1 cellular context compared by ENCODE assay signal in the genomic region with DNA sequence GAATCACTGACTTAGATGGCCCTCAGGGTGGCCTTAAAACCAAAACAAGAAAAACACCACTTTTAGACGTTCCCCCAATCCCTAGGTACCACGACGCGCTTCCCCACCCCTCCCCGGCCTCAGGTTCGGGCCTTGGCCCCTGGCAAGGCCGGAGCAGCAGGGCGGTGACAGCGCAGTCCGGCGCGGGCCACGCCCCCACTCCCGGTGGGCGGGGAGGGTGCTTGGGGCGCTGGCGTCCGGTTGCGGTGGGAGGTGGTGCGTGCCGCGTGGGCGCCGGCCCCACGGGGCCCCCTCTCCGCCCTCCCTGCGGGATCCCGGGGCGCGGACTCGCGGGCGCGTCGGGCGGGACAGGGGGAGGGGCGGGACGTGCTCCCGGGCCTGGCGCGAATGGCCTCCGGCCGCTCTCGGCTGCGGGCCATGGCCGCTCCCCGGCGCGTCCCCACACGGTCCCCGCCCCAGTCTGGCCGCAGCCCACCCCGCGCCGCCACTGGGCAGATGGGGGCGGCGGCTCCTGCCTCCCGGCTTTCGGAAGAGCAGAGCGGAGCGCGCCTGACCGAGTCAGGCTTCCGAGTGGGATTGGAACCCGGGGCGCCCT.
TF ChIP-seq lines count a peak whose summit lies in the region.

No MANE protein-coding gene starts in this region.

TF ChIP-seq in HepG2, 621 proteins besides CTCF, POLR2A, EP300 and RAD21 (continued from another document and continues in another):
- TF ChIP-seq, protein P1, sequence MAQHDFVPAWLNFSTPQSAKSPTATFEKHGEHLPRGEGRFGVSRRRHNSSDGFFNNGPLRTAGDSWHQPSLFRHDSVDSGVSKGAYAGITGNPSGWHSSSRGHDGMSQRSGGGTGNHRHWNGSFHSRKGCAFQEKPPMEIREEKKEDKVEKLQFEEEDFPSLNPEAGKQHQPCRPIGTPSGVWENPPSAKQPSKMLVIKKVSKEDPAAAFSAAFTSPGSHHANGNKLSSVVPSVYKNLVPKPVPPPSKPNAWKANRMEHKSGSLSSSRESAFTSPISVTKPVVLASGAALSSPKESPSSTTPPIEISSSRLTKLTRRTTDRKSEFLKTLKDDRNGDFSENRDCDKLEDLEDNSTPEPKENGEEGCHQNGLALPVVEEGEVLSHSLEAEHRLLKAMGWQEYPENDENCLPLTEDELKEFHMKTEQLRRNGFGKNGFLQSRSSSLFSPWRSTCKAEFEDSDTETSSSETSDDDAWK (CRISPR knock-in tag; IDR thresholded peaks at IDR 0.05): no peak
- TF ChIP-seq, protein P2, sequence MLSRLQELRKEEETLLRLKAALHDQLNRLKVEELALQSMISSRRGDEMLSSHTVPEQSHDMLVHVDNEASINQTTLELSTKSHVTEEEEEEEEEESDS (CRISPR knock-in tag; IDR thresholded peaks at IDR 0.05; ENCODE audit: borderline replicate concordance): no peak
- no peak for TF ChIP-seq HOXA7 (CRISPR knock-in tag; IDR thresholded peaks at IDR 0.05)
- TF ChIP-seq EHMT2 (IDR thresholded peaks at IDR 0.05; ENCODE audit: borderline replicate concordance, low read depth, low read length): no peak
- TF ChIP-seq AGO2 (optimal IDR thresholded peaks at IDR 0.05; ENCODE audit: low read depth, low read length): no peak
- TF ChIP-seq, protein P3, sequence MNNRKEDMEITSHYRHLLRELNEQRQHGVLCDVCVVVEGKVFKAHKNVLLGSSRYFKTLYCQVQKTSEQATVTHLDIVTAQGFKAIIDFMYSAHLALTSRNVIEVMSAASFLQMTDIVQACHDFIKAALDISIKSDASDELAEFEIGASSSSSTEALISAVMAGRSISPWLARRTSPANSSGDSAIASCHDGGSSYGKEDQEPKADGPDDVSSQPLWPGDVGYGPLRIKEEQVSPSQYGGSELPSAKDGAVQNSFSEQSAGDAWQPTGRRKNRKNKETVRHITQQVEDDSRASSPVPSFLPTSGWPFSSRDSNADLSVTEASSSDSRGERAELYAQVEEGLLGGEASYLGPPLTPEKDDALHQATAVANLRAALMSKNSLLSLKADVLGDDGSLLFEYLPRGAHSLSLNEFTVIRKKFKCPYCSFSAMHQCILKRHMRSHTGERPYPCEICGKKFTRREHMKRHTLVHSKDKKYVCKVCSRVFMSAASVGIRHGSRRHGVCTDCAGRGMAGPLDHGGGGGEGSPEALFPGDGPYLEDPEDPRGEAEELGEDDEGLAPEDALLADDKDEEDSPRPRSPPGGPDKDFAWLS (CRISPR knock-in tag; IDR thresholded peaks at IDR 0.05; ENCODE audit: borderline replicate concordance): no peak
- TF ChIP-seq ZFP1 (CRISPR knock-in tag; IDR thresholded peaks at IDR 0.05): no peak
- TF ChIP-seq, protein P4, sequence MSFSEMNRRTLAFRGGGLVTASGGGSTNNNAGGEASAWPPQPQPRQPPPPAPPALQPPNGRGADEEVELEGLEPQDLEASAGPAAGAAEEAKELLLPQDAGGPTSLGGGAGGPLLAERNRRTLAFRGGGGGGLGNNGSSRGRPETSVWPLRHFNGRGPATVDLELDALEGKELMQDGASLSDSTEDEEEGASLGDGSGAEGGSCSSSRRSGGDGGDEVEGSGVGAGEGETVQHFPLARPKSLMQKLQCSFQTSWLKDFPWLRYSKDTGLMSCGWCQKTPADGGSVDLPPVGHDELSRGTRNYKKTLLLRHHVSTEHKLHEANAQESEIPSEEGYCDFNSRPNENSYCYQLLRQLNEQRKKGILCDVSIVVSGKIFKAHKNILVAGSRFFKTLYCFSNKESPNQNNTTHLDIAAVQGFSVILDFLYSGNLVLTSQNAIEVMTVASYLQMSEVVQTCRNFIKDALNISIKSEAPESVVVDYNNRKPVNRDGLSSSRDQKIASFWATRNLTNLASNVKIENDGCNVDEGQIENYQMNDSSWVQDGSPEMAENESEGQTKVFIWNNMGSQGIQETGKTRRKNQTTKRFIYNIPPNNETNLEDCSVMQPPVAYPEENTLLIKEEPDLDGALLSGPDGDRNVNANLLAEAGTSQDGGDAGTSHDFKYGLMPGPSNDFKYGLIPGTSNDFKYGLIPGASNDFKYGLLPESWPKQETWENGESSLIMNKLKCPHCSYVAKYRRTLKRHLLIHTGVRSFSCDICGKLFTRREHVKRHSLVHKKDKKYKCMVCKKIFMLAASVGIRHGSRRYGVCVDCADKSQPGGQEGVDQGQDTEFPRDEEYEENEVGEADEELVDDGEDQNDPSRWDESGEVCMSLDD (CRISPR knock-in tag; IDR thresholded peaks at IDR 0.05; ENCODE audit: borderline replicate concordance): no peak
- no peak for TF ChIP-seq ZC3H4 (CRISPR knock-in tag; IDR thresholded peaks at IDR 0.05; ENCODE audit: borderline replicate concordance)
- 0 out of 2 replicates have a peak, but pooled peaks have one; percentile 25 for TF ChIP-seq MED13 (CRISPR knock-in tag; IDR thresholded peaks at IDR 0.05)
- peak; percentile 71 for TF ChIP-seq ZNF329 (CRISPR knock-in tag; IDR thresholded peaks at IDR 0.05; ENCODE audit: low read depth)
- no peak for TF ChIP-seq CBFB (CRISPR knock-in tag; IDR thresholded peaks at IDR 0.05)
- TF ChIP-seq, protein P5, sequence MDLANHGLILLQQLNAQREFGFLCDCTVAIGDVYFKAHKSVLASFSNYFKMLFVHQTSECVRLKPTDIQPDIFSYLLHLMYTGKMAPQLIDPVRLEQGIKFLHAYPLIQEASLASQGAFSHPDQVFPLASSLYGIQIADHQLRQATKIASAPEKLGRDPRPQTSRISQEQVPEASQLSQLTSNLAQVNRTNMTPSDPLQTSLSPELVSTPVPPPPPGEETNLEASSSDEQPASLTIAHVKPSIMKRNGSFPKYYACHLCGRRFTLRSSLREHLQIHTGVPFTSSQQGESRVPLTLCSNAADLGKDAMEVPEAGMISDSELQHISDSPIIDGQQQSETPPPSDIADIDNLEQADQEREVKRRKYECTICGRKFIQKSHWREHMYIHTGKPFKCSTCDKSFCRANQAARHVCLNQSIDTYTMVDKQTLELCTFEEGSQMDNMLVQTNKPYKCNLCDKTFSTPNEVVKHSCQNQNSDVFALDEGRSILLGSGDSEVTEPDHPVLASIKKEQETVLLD (CRISPR knock-in tag; IDR thresholded peaks at IDR 0.05; ENCODE audit: low read depth): peak; percentile 73
- TF ChIP-seq, protein P6, sequence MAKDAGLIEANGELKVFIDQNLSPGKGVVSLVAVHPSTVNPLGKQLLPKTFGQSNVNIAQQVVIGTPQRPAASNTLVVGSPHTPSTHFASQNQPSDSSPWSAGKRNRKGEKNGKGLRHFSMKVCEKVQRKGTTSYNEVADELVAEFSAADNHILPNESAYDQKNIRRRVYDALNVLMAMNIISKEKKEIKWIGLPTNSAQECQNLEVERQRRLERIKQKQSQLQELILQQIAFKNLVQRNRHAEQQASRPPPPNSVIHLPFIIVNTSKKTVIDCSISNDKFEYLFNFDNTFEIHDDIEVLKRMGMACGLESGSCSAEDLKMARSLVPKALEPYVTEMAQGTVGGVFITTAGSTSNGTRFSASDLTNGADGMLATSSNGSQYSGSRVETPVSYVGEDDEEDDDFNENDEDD (CRISPR knock-in tag; IDR thresholded peaks at IDR 0.05; ENCODE audit: borderline replicate concordance): 0 out of 2 replicates have a peak, but pooled peaks have one; percentile 15
- no peak for TF ChIP-seq PITX1 (CRISPR knock-in tag; IDR thresholded peaks at IDR 0.05)
- 0 out of 2 replicates have a peak, but pooled peaks have one; percentile 9 for TF ChIP-seq PPARG (CRISPR knock-in tag; conservative IDR thresholded peaks at IDR 0.05)
- TF ChIP-seq SP2 (CRISPR knock-in tag; IDR thresholded peaks at IDR 0.05): no peak
- TF ChIP-seq, protein P7, sequence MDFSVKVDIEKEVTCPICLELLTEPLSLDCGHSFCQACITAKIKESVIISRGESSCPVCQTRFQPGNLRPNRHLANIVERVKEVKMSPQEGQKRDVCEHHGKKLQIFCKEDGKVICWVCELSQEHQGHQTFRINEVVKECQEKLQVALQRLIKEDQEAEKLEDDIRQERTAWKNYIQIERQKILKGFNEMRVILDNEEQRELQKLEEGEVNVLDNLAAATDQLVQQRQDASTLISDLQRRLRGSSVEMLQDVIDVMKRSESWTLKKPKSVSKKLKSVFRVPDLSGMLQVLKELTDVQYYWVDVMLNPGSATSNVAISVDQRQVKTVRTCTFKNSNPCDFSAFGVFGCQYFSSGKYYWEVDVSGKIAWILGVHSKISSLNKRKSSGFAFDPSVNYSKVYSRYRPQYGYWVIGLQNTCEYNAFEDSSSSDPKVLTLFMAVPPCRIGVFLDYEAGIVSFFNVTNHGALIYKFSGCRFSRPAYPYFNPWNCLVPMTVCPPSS (IDR thresholded peaks at IDR 0.05): no peak
- TF ChIP-seq HNRNPK (IDR thresholded peaks at IDR 0.05; ENCODE audit: low read depth, low read length, poor library complexity, severe bottlenecking): peak; percentile 49
- no peak for TF ChIP-seq KMT2B (CRISPR knock-in tag; IDR thresholded peaks at IDR 0.05)
- TF ChIP-seq, protein P8, sequence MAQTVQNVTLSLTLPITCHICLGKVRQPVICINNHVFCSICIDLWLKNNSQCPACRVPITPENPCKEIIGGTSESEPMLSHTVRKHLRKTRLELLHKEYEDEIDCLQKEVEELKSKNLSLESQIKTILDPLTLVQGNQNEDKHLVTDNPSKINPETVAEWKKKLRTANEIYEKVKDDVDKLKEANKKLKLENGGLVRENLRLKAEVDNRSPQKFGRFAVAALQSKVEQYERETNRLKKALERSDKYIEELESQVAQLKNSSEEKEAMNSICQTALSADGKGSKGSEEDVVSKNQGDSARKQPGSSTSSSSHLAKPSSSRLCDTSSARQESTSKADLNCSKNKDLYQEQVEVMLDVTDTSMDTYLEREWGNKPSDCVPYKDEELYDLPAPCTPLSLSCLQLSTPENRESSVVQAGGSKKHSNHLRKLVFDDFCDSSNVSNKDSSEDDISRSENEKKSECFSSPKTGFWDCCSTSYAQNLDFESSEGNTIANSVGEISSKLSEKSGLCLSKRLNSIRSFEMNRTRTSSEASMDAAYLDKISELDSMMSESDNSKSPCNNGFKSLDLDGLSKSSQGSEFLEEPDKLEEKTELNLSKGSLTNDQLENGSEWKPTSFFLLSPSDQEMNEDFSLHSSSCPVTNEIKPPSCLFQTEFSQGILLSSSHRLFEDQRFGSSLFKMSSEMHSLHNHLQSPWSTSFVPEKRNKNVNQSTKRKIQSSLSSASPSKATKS (CRISPR knock-in tag; IDR thresholded peaks at IDR 0.05): no peak
- TF ChIP-seq ATF7-NPFF (CRISPR knock-in tag; IDR thresholded peaks at IDR 0.05; ENCODE audit: low read depth): peak; percentile 77; the same call in 1 of the 2 replicates
- TF ChIP-seq, protein P9, sequence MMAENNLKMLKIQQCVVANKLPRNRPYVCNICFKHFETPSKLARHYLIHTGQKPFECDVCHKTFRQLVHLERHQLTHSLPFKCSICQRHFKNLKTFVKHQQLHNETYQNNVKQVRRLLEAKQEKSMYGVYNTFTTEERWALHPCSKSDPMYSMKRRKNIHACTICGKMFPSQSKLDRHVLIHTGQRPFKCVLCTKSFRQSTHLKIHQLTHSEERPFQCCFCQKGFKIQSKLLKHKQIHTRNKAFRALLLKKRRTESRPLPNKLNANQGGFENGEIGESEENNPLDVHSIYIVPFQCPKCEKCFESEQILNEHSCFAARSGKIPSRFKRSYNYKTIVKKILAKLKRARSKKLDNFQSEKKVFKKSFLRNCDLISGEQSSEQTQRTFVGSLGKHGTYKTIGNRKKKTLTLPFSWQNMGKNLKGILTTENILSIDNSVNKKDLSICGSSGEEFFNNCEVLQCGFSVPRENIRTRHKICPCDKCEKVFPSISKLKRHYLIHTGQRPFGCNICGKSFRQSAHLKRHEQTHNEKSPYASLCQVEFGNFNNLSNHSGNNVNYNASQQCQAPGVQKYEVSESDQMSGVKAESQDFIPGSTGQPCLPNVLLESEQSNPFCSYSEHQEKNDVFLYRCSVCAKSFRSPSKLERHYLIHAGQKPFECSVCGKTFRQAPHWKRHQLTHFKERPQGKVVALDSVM (CRISPR knock-in tag; IDR thresholded peaks at IDR 0.05): peak; percentile 56; the same call in 1 of the 2 replicates
- TF ChIP-seq ATF7 (IDR thresholded peaks at IDR 0.05): no peak
- no peak for TF ChIP-seq ATF7 (CRISPR knock-in tag; IDR thresholded peaks at IDR 0.05)
- peak; percentile 88 for TF ChIP-seq MEIS2 (CRISPR knock-in tag; IDR thresholded peaks at IDR 0.05)
- TF ChIP-seq ZKSCAN5 (CRISPR knock-in tag; IDR thresholded peaks at IDR 0.05): no peak
- TF ChIP-seq NCOA5 (CRISPR knock-in tag; IDR thresholded peaks at IDR 0.05): no peak
- TF ChIP-seq TBX2 (CRISPR knock-in tag; IDR thresholded peaks at IDR 0.05; ENCODE audit: borderline replicate concordance): no peak; the same call in none of the 2 replicates
- TF ChIP-seq ZNF549 (CRISPR knock-in tag; IDR thresholded peaks at IDR 0.05): 0 out of 2 replicates have a peak, but pooled peaks have one; percentile 61
- TF ChIP-seq SALL1 (CRISPR knock-in tag; IDR thresholded peaks at IDR 0.05): peak; percentile 59
- TF ChIP-seq EED (CRISPR knock-in tag; IDR thresholded peaks at IDR 0.05): peak; percentile 63; the same call in 1 of the 2 replicates
- TF ChIP-seq NAIF1 (CRISPR knock-in tag; IDR thresholded peaks at IDR 0.05; ENCODE audit: borderline replicate concordance): no peak
- TF ChIP-seq, protein P10, sequence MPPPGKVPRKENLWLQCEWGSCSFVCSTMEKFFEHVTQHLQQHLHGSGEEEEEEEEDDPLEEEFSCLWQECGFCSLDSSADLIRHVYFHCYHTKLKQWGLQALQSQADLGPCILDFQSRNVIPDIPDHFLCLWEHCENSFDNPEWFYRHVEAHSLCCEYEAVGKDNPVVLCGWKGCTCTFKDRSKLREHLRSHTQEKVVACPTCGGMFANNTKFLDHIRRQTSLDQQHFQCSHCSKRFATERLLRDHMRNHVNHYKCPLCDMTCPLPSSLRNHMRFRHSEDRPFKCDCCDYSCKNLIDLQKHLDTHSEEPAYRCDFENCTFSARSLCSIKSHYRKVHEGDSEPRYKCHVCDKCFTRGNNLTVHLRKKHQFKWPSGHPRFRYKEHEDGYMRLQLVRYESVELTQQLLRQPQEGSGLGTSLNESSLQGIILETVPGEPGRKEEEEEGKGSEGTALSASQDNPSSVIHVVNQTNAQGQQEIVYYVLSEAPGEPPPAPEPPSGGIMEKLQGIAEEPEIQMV (CRISPR knock-in tag; IDR thresholded peaks at IDR 0.05; ENCODE audit: low read depth): no peak
- no peak for TF ChIP-seq MAFK (conservative IDR thresholded peaks at IDR 0.05 in 1 of 2, IDR thresholded peaks at IDR 0.05 in 1 of 2; ENCODE audit: low read length in 2 of 2)
- TF ChIP-seq, protein P11, sequence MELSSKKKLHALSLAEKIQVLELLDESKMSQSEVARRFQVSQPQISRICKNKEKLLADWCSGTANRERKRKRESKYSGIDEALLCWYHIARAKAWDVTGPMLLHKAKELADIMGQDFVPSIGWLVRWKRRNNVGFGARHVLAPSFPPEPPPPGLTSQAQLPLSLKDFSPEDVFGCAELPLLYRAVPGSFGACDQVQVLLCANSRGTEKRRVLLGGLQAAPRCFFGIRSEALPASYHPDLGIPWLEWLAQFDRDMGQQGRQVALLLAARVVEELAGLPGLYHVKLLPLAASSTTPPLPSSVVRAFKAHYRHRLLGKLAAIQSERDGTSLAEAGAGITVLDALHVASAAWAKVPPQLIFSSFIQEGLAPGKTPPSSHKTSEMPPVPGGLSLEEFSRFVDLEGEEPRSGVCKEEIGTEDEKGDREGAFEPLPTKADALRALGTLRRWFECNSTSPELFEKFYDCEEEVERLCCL (CRISPR knock-in tag; IDR thresholded peaks at IDR 0.05; ENCODE audit: borderline replicate concordance): 0 out of 2 replicates have a peak, but pooled peaks have one; percentile 70
- no peak for TF ChIP-seq ADNP (CRISPR knock-in tag; IDR thresholded peaks at IDR 0.05)
- no peak for TF ChIP-seq BRCA1 (CRISPR knock-in tag; IDR thresholded peaks at IDR 0.05)
- no peak for TF ChIP-seq MXI1 (IDR thresholded peaks at IDR 0.05; ENCODE audit: borderline replicate concordance, low read depth, low read length)
- TF ChIP-seq ZNF121 (CRISPR knock-in tag; IDR thresholded peaks at IDR 0.05): peak; percentile 51; the same call in 1 of the 2 replicates
- TF ChIP-seq NR2C2 (CRISPR knock-in tag; IDR thresholded peaks at IDR 0.05; ENCODE audit: borderline replicate concordance): no peak
- TF ChIP-seq PAF1 (CRISPR knock-in tag; IDR thresholded peaks at IDR 0.05): no peak
- no peak for TF ChIP-seq CC2D1A (CRISPR knock-in tag; IDR thresholded peaks at IDR 0.05)
- no peak for TF ChIP-seq SOX5 (CRISPR knock-in tag; IDR thresholded peaks at IDR 0.05; ENCODE audit: borderline replicate concordance)
- no peak for TF ChIP-seq GTF2F1 (IDR thresholded peaks at IDR 0.05; ENCODE audit: low read length)
